Comparison of ENCODE assay signal across 9 cellular contexts in the genomic region with DNA sequence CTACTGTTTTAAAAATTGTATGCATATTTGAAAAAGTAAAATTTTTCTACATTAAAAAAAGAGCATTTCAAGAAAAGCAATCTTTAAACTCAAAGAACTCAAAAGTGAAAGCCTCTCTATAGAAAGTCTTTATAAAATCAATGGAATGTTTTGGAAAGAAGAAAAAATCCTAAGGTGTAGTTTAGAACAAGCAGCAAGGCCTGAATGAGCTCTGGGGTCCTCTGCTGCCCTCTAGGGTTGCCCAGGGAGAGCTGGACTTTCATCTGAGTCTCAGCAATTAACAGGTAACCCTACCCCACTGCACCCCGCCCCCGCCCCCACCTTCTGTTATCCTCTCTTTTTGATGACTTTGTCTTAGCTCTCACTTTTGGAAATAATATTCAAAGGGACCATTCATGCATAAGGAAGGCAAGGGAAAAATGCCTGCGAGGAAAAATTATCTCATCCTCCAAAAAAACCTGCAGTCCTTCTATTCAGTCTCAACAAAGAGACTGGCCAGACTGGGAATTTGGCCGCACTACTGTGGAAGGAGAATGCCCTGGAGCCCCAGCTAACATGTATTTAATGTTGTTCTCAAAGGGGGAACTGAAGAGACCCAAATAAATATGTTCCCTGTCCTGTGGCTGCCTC. TPM values are rescaled to one million over a fixed set of nuclear protein-coding genes. Genes with fewer than 3 reads are reported as not detected.
DNase-seq lines count a peak whose midpoint lies in the region; ATAC-seq and TF ChIP-seq lines count a peak whose summit lies in the region.
"Had no signal": no experiment of that assay in that cellular context is flagged by ENCODE, and none has a peak within 500 bp of the region (broad histone marks: within the 10 kb centered on the region; RNA-seq: fewer than 3 reads in every experiment).

No MANE protein-coding gene starts in this region.

- 39% methylated on average over 4 of the region's 4 CpGs for WGBS in right lobe of liver (ENCODE audit: insufficient coverage, low coverage, low lambda C conversion rate, missing lambda C conversion rate)

- H3K9me3 Mint-ChIP-seq in chondrocyte (ENCODE audit: low read depth), result no peaks in the 10 kb centered on the region

- H3K36me3 Mint-ChIP-seq in chondrocyte (ENCODE audit: low read depth), result peaks cover 17% of the 10 kb centered on the region

- H3K4me3 ChIP-seq in right lobe of liver, result no peak overlapping the region
- H3K4me3 ChIP-seq: BLaER1 treated with 17β-estradiol and CSF1 and Interleukin-3, amounts not matched to agents 10 nM and 100 nM had no signal

- TF ChIP-seq POLR2A in right lobe of liver (IDR thresholded peaks at IDR 0.05), result no peak

- no peak overlapping the region for H3K27ac Mint-ChIP-seq in chondrocyte (ENCODE audit: unreplicated experiment)

- DNase-seq in NCI-H1105 treated with DMSO at 0.1 percent for 48 hours (lab: John Stamatoyannopoulos, UW) (peak; percentile 29), NCI-H1105 (lab: John Stamatoyannopoulos, UW) (no peak), HT-29 (ENCODE audit: low spot score) (peak; percentile 81), SHP77 (lab: John Stamatoyannopoulos, UW) (peak; percentile 1 to 33), chondrocyte (ENCODE audit: low spot score) (no peak), right lobe of liver (no peak)

- H3K4me1 Mint-ChIP-seq in chondrocyte (ENCODE audit: low read depth), result peaks cover 3% of the 10 kb centered on the region

- no peaks in the 10 kb centered on the region for H3K9me3 ChIP-seq in right lobe of liver
- H3K9me3 ChIP-seq: BLaER1 treated with 17β-estradiol and CSF1 and Interleukin-3, amounts not matched to agents 10 nM and 100 nM had no signal

- no peaks in the 10 kb centered on the region for H3K27me3 Mint-ChIP-seq in chondrocyte (ENCODE audit: low read depth)

- H3K27me3 ChIP-seq in right lobe of liver, result no peaks in the 10 kb centered on the region
- H3K27me3 ChIP-seq: BLaER1 treated with 17β-estradiol and CSF1 and Interleukin-3, amounts not matched to agents 10 nM and 100 nM had no signal

- no peak overlapping the region for H3K27ac ChIP-seq in right lobe of liver

- no peaks in the 10 kb centered on the region for H3K4me1 ChIP-seq in right lobe of liver

- TF ChIP-seq CTCF in chondrocyte (IDR thresholded peaks at IDR 0.05) (peak; percentile 85), right lobe of liver (IDR thresholded peaks at IDR 0.05) (peak; percentile 16 to 65 (median 56))

- no peak overlapping the region for H3K4me3 Mint-ChIP-seq in chondrocyte (ENCODE audit: unreplicated experiment)

- peaks cover 5 to 58% (median 32%) of the 10 kb centered on the region in 4 donors for H3K36me3 ChIP-seq in right lobe of liver

- ATAC-seq in right lobe of liver (peak; percentile 69 to 92 (median 85)), HG03097 (IDR thresholded peaks at IDR 0.05; ENCODE audit: low FRiP score, unreplicated experiment) (no peak), HG03378 (IDR thresholded peaks at IDR 0.05; ENCODE audit: unreplicated experiment) (no peak)

- intact Hi-C loops in right lobe of liver (cut with DNase I), result no loop called here

RNA-seq across cellular contexts. Expression of a gene that starts 24.1 kb away (rescaled TPM):
- total RNA-seq in HT-29 (2014; rRNA removed; shearing (Covaris generic)), result 1.1 and 4.1 TPM in 2 replicates
- total RNA-seq in chondrocyte (11.6 to 15.0 TPM (median 13.4 TPM) in 3 replicates), right lobe of liver (10 to 100 TPM; 16.1 to 60.4 (median 45.0) TPM)

RNA-seq across cellular contexts. Expression of a gene that starts 53.1 kb away (rescaled TPM):
- 1,597 and 1,598 TPM in 2 replicates for total RNA-seq in HT-29 (2014; rRNA removed; shearing (Covaris generic))
- total RNA-seq in chondrocyte (2,987 to 3,118 TPM (median 2,990 TPM) in 3 replicates), right lobe of liver (1,000 to 10,000 TPM; 1,466 to 3,393 (median 2,295) TPM)

Comparison
In these comparisons a context has a peak if more than half of its experiments do, and no peak if none do; other contexts are left out.
1. DNase-seq: peak in NCI-H1105 treated with DMSO at 0.1 percent for 48 hours (single experiment), HT-29 (single experiment) and SHP77 (2 of 2); none in NCI-H1105 (single experiment), chondrocyte (single experiment) and right lobe of liver (0 of 3).
2. ATAC-seq: peak in right lobe of liver (4 of 4); none in HG03097 (single experiment) and HG03378 (single experiment).